In the genomic region with DNA sequence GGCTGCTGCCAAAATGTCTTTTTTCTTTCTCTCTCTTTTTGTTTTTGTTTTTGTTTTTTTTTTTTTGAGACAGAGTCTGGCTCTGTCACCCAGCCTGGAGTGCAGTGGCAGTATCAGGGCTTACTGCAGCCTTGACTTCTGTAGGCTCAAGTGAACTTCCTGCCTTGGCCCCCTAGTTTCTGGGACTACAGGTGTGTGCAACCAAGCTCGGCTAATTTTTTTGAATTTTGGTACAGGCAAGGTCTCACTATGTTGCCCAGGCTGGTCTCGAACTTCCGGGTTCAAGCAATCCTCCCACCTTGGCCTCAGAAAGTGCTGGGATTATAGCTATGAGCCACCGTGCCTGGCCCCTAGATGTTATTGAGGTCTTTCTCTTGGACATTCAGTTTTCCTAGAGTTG, we compare ENCODE assay signal across 17 cellular contexts. TPM values are rescaled to one million over a fixed set of nuclear protein-coding genes. Genes with fewer than 3 reads are reported as not detected.
DNase-seq lines count a peak whose midpoint lies in the region; ATAC-seq and TF ChIP-seq lines count a peak whose summit lies in the region.
"Had no signal": no experiment of that assay in that cellular context is flagged by ENCODE, and none has a peak within 500 bp of the region (broad histone marks: within the 10 kb centered on the region; RNA-seq: fewer than 3 reads in every experiment).

No MANE protein-coding gene starts in this region.

- TF ChIP-seq POLR2A in prostate gland (IDR thresholded peaks at IDR 0.05) (no peak), vagina (IDR thresholded peaks at IDR 0.05) (no peak)

- no peak overlapping the region for H2BK5ac ChIP-seq in trophoblast cell (ENCODE audit: low read depth, low read length, poor library complexity)

- H3K27me3 ChIP-seq in trophoblast cell (ENCODE audit: insufficient read depth, low read length) (no peaks in the 10 kb centered on the region), prostate gland (replicated peaks; ENCODE audit: insufficient read depth) (no peaks in the 10 kb centered on the region), Caco-2 (replicated peaks; ENCODE audit: control insufficient read depth, insufficient read depth, low read length) (no peaks in the 10 kb centered on the region), vagina (no peaks in the 10 kb centered on the region)
- H3K27me3 ChIP-seq: gastrocnemius medialis had no signal

- no peaks in the 10 kb centered on the region for H3K9me3 Mint-ChIP-seq in Caco-2 (ENCODE audit: unreplicated experiment)
- H3K9me3 Mint-ChIP-seq: activated CD4-positive, alpha-beta T cell treated with anti-CD3 and anti-CD28 coated beads, Interleukin-2, amount 10 ng/mL, durations not matched to agents 24 days and 14 days had no signal

- H3K4me1 Mint-ChIP-seq in Caco-2 (ENCODE audit: low read depth, unreplicated experiment) = peaks cover 25% of the 10 kb centered on the region

- H3K14ac ChIP-seq in trophoblast cell (ENCODE audit: low read length) = no peak overlapping the region

- WGBS in trophoblast cell (ENCODE audit: extremely low coverage, insufficient coverage, insufficient read length) = no CpG with 5 or more reads among the region's 4 CpGs
- 93% methylated on average over 4 of the region's 4 CpGs for WGBS in prostate gland

- H3K23ac ChIP-seq in trophoblast cell (ENCODE audit: low read length) = no peak overlapping the region

- peak overlapping the region; percentile 18 for H4K12ac ChIP-seq in trophoblast cell (ENCODE audit: low read depth, low read length)

- no peak overlapping the region for H3K18ac ChIP-seq in trophoblast cell (ENCODE audit: low read length)

- H3K27me3 Mint-ChIP-seq in Caco-2 (ENCODE audit: insufficient read depth, unreplicated experiment) = no peaks in the 10 kb centered on the region

- no peak overlapping the region for H4K8ac ChIP-seq in trophoblast cell (ENCODE audit: low read depth, low read length)

- peaks cover 0 to 4% of the 10 kb centered on the region in 2 experiments for H3K4me1 ChIP-seq in trophoblast cell (ENCODE audit: control insufficient read depth in 1 of 2, insufficient read depth in 2 of 2, low read length in 2 of 2)
- peaks cover 6% of the 10 kb centered on the region for H3K4me1 ChIP-seq in prostate gland (replicated peaks)
- peaks cover 15% of the 10 kb centered on the region for H3K4me1 ChIP-seq in Caco-2
- H3K4me1 ChIP-seq in vagina = peaks cover 27% of the 10 kb centered on the region

- no peak overlapping the region for H3K9ac ChIP-seq in trophoblast cell (ENCODE audit: low read length)

- no peaks in the 10 kb centered on the region for H3K36me3 ChIP-seq in trophoblast cell (ENCODE audit: control insufficient read depth in 1 of 2, insufficient read depth in 2 of 2, low read length in 2 of 2)
- H3K36me3 ChIP-seq in prostate gland = no peaks in the 10 kb centered on the region
- H3K36me3 ChIP-seq in Caco-2 (ENCODE audit: control insufficient read depth, insufficient read depth, low read length) = no peaks in the 10 kb centered on the region
- H3K36me3 ChIP-seq in vagina = no peaks in the 10 kb centered on the region
- H3K36me3 ChIP-seq: thoracic aorta had no signal

- H3K27ac ChIP-seq in trophoblast cell (ENCODE audit: low read depth, low read length) (no peak overlapping the region), prostate gland (no peak overlapping the region), vagina (no peak overlapping the region)
- H3K27ac ChIP-seq: gastrocnemius medialis, thoracic aorta had no signal

- H3K4me3 ChIP-seq in trophoblast cell (ENCODE audit: low read depth, low read length) (no peak overlapping the region), prostate gland (no peak overlapping the region), Caco-2 (ENCODE audit: low read depth, low read length) (no peak overlapping the region), vagina (no peak overlapping the region)
- H3K4me3 ChIP-seq: gastrocnemius medialis, thoracic aorta had no signal

- POLR2A ChIA-PET in Caco-2 (lab: Charles Lee) = no interaction called here

- ATAC-seq in GM19023 (IDR thresholded peaks at IDR 0.05; ENCODE audit: unreplicated experiment) = peak; percentile 19
- peak; percentile 32 for ATAC-seq in GM21717 (IDR thresholded peaks at IDR 0.05; ENCODE audit: unreplicated experiment)
- ATAC-seq in HG03354 (IDR thresholded peaks at IDR 0.05; ENCODE audit: poor library complexity, severe bottlenecking, unreplicated experiment) = peak; percentile 46
- no peak for ATAC-seq in HG03521 (IDR thresholded peaks at IDR 0.05; ENCODE audit: unreplicated experiment)
- ATAC-seq: gastrocnemius medialis, SK-N-SH treated with all-trans-retinoic acid at 6 μM for 48 hours had no signal

- peaks cover 19% of the 10 kb centered on the region for H3K36me3 Mint-ChIP-seq in Caco-2 (ENCODE audit: insufficient read depth, unreplicated experiment)

- DNase-seq in trophoblast cell (no peak), prostate gland (ENCODE audit: low spot score) (no peak), Caco-2 (no peak), vagina (ENCODE audit: extremely low spot score in 2 of 2) (no peak)
- DNase-seq: activated CD4-positive, alpha-beta T cell treated with anti-CD3 and anti-CD28 coated beads, Interleukin-2, amount 10 ng/mL, durations not matched to agents 24 days and 14 days; activated gamma-delta T cell treated with Interleukin-2 at 50 U/mL for 16 hours; amygdala; erythroblast; gastrocnemius medialis; kidney glomerular epithelial cell; RPMI8226 had no signal

- no peak overlapping the region for H2AK5ac ChIP-seq in trophoblast cell (ENCODE audit: low read length)

- H3K79me1 ChIP-seq in trophoblast cell (ENCODE audit: low read length) = peaks cover 5% of the 10 kb centered on the region

- no peak overlapping the region for H2AFZ ChIP-seq in trophoblast cell (ENCODE audit: insufficient read depth, low read length, poor library complexity)

- CTCF ChIA-PET in Caco-2 (lab: Charles Lee) = no interaction called here

- H3K27ac Mint-ChIP-seq in Caco-2 (ENCODE audit: unreplicated experiment) = no peak overlapping the region
- H3K27ac Mint-ChIP-seq: activated CD4-positive, alpha-beta T cell treated with anti-CD3 and anti-CD28 coated beads, Interleukin-2, amount 10 ng/mL, durations not matched to agents 24 days and 14 days had no signal

- TF ChIP-seq CTCF in prostate gland (IDR thresholded peaks at IDR 0.05) (no peak), Caco-2 (IDR thresholded peaks at IDR 0.05; ENCODE audit: insufficient read depth in 1 of 2, low read depth in 1 of 2, low read length in 1 of 2, severe bottlenecking in 1 of 2, unreplicated experiment in 1 of 2) (no peak), vagina (IDR thresholded peaks at IDR 0.05) (no peak)

- no peak overlapping the region for H3K4me2 ChIP-seq in trophoblast cell (ENCODE audit: low read length)

- BruUV-seq in Caco-2 (replicated peaks; lab: Mats Ljungman, UMichigan) = no TSS peak

- H3K9me3 ChIP-seq in trophoblast cell (ENCODE audit: insufficient read depth, low read depth, low read length) (no peaks in the 10 kb centered on the region), prostate gland (no peaks in the 10 kb centered on the region), Caco-2 (no peaks in the 10 kb centered on the region), vagina (no peaks in the 10 kb centered on the region)
- H3K9me3 ChIP-seq: gastrocnemius medialis, thoracic aorta had no signal

- no peak overlapping the region for H4K91ac ChIP-seq in trophoblast cell (ENCODE audit: low read depth, low read length)

- H2BK12ac ChIP-seq in trophoblast cell (ENCODE audit: low read length) = no peak overlapping the region

- H3K4ac ChIP-seq in trophoblast cell (ENCODE audit: low read depth, low read length) = no peak overlapping the region

- peaks cover 7% of the 10 kb centered on the region for H3K79me2 ChIP-seq in trophoblast cell (ENCODE audit: control insufficient read depth, insufficient read depth, low read length, poor library complexity)

- H3K4me3 Mint-ChIP-seq in Caco-2 (ENCODE audit: unreplicated experiment) = no peak overlapping the region
- H3K4me3 Mint-ChIP-seq: activated CD4-positive, alpha-beta T cell treated with anti-CD3 and anti-CD28 coated beads, Interleukin-2, amount 10 ng/mL, durations not matched to agents 24 days and 14 days had no signal

- no peak overlapping the region for H2BK120ac ChIP-seq in trophoblast cell (ENCODE audit: insufficient read depth, low read length, poor library complexity)

- intact Hi-C loops in prostate gland (cut with DNase I) = loop anchor here (5.0 to 10.0 kb wide), 4 partner anchors 168 to 540 kb away; a partner anchor contains a TSS
- intact Hi-C loops in Caco-2 (cut with micrococcal nuclease; ENCODE audit: unreplicated experiment) = no loop called here
- intact Hi-C loops in vagina (cut with DNase I) = no loop called here

RNA-seq across cellular contexts. Expression of a gene that starts 2.2 kb away (rescaled TPM):
- 25.7 and 27.8 TPM in 2 replicates for polyA plus RNA-seq in trophoblast cell (2013)
- total RNA-seq in prostate gland (10 to 100 TPM; 18.5 to 33.1 TPM), Caco-2 (2022) (72.5 and 78.3 TPM in 2 replicates), vagina (23.8 TPM)
